17 cellular contexts compared by ENCODE assay signal in genomic region chr13:24866488-24866887, GRCh38.
"Had no signal": no experiment of that assay in that cellular context is flagged by ENCODE, and none has a peak within 500 bp of the region (broad histone marks: within the 10 kb centered on the region; RNA-seq: fewer than 3 reads in every experiment).

No MANE protein-coding gene starts in this region.

- DNase-seq: effector memory CD8-positive, alpha-beta T cell; heart left ventricle; hippocampal formation; kidney glomerular epithelial cell; natural killer cell; nucleus accumbens; ovary; small intestine; stimulated activated CD4-positive, alpha-beta T cell treated with anti-CD3 and anti-CD28 coated beads, Interleukin-12 subunit alpha, Interleukin-12 subunit beta, amount 100 ng/mL, for 4 hours; stimulated activated naive CD4-positive, alpha-beta T cell; stomach; substantia nigra; transverse colon had no signal

- H3K9me3 Mint-ChIP-seq: dendritic cell treated with granulocyte-macrophage colony-stimulating factor and Interleukin-4, amounts not matched to agents 40 ng/mL and 50 ng/mL, for 4 days; effector memory CD8-positive, alpha-beta T cell; natural killer cell; neural progenitor cell had no signal

- H3K27me3 Mint-ChIP-seq: dendritic cell treated with granulocyte-macrophage colony-stimulating factor and Interleukin-4, amounts not matched to agents 40 ng/mL and 50 ng/mL, for 4 days had no signal

- H3K9ac ChIP-seq: neural progenitor cell had no signal

- H3K4me2 ChIP-seq: neural progenitor cell had no signal

- H3K36me3 Mint-ChIP-seq: natural killer cell, neural progenitor cell had no signal

- H3K36me3 ChIP-seq: heart left ventricle, neural progenitor cell, ovary, right atrium auricular region, stomach, thoracic aorta, transverse colon had no signal

- H3K4me1 ChIP-seq: heart left ventricle, neural progenitor cell, right atrium auricular region had no signal

- H3K4me3 Mint-ChIP-seq: dendritic cell treated with granulocyte-macrophage colony-stimulating factor and Interleukin-4, amounts not matched to agents 40 ng/mL and 50 ng/mL, for 4 days; effector memory CD8-positive, alpha-beta T cell; natural killer cell; neural progenitor cell had no signal

- H3K27ac Mint-ChIP-seq: dendritic cell treated with granulocyte-macrophage colony-stimulating factor and Interleukin-4, amounts not matched to agents 40 ng/mL and 50 ng/mL, for 4 days; effector memory CD8-positive, alpha-beta T cell; natural killer cell; neural progenitor cell had no signal

- H3K27me3 ChIP-seq: neural progenitor cell, ovary, right atrium auricular region had no signal

- H2AFZ ChIP-seq: neural progenitor cell had no signal

- H3K27ac ChIP-seq: heart left ventricle, neural progenitor cell, ovary, right atrium auricular region, stomach, thoracic aorta, transverse colon had no signal

- ATAC-seq: effector memory CD8-positive, alpha-beta T cell; heart left ventricle; natural killer cell had no signal

- H3K4me3 ChIP-seq: heart left ventricle, neural progenitor cell, ovary, right atrium auricular region, stomach, thoracic aorta, transverse colon had no signal

- H3K9me3 ChIP-seq: heart left ventricle, ovary, right atrium auricular region, stomach, thoracic aorta, transverse colon had no signal
